ENCODE assay signal across 1 cellular context in the genomic region with DNA sequence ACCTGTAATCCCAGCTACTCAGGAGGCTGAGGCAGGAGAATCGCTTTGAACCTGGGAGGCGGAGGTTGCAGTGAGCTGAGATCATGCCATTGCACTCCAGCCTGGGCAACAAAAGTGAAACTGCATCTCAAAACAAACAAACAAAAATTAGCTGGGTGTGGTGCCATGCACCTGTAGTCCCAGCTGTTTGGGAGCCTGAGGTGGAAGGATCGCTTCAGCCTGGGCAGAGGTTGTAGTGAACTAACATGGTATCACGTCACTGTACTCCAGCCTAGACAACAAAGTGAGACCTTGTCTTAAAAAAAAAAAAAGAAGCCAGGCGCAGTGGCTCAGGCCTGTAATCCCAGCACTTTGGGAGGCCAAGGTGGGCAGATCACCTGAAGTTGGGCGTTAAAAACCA. TPM values are rescaled to one million over a fixed set of nuclear protein-coding genes. Genes with fewer than 3 reads are reported as not detected.
"Had no signal": no experiment of that assay in that cellular context is flagged by ENCODE, and none has a peak within 500 bp of the region (broad histone marks: within the 10 kb centered on the region; RNA-seq: fewer than 3 reads in every experiment).

No MANE protein-coding gene starts in this region.

RNA-seq across cellular contexts. Expression of gene ZP3, which starts 37.0 kb away (rescaled TPM):
- total RNA-seq: lower lobe of right lung had no signal
